19 cellular contexts compared by ENCODE assay signal in genomic region chr1:18486195-18486594, GRCh38. TPM values are rescaled to one million over a fixed set of nuclear protein-coding genes. Genes with fewer than 3 reads are reported as not detected.
DNase-seq lines count a peak whose midpoint lies in the region; ATAC-seq, FAIRE-seq and TF ChIP-seq lines count a peak whose summit lies in the region.
"Had no signal": no experiment of that assay in that cellular context is flagged by ENCODE, and none has a peak within 500 bp of the region (broad histone marks: within the 10 kb centered on the region; RNA-seq: fewer than 3 reads in every experiment).

No MANE protein-coding gene starts in this region.

- no peak for TF ChIP-seq EP300 in HepG2 (IDR thresholded peaks at IDR 0.05; ENCODE audit: low read depth in 2 of 2, low read length in 2 of 2)
- TF ChIP-seq EP300 in HepG2 (CRISPR knock-in tag; IDR thresholded peaks at IDR 0.05; ENCODE audit: borderline replicate concordance): no peak

- H3K36me3 Mint-ChIP-seq in activated naive CD8-positive, alpha-beta T cell treated with anti-CD3 and anti-CD28 coated beads for 36 hours: no peaks in the 10 kb centered on the region
- H3K36me3 Mint-ChIP-seq: memory B cell had no signal

- H2AFZ ChIP-seq in Karpas-422 (ENCODE audit: low read length) (no peak overlapping the region), HepG2 (ENCODE audit: low read length) (no peak overlapping the region)

- H3K9me2 ChIP-seq in DOHH2 (replicated peaks; ENCODE audit: control insufficient read depth, low read length) (no peaks in the 10 kb centered on the region), Karpas-422 (replicated peaks; ENCODE audit: insufficient read depth, low read length) (no peaks in the 10 kb centered on the region)

- H4K20me1 ChIP-seq in DOHH2 (ENCODE audit: control insufficient read depth, insufficient read depth, low read depth, low read length) (no peaks in the 10 kb centered on the region), Karpas-422 (ENCODE audit: insufficient read depth, low read depth, low read length) (no peaks in the 10 kb centered on the region), HepG2 (ENCODE audit: insufficient read depth, low read length) (no peaks in the 10 kb centered on the region)

- intact Hi-C loops in HepG2 (cut with micrococcal nuclease; ENCODE audit: unreplicated experiment): no loop called here

- H3K4me3 Mint-ChIP-seq in activated naive CD8-positive, alpha-beta T cell treated with anti-CD3 and anti-CD28 coated beads for 36 hours: no peak overlapping the region
- H3K4me3 Mint-ChIP-seq: activated CD8-positive, alpha-beta T cell treated with anti-CD3 and anti-CD28 coated beads, Interleukin-2, amount 10 ng/mL, durations not matched to agents 7 days and 5 days; memory B cell had no signal

- peaks cover 16% of the 10 kb centered on the region for H3K27me3 Mint-ChIP-seq in activated naive CD8-positive, alpha-beta T cell treated with anti-CD3 and anti-CD28 coated beads for 36 hours

- peak; percentile 60 for TF ChIP-seq RAD21 in HepG2 (CRISPR knock-in tag; IDR thresholded peaks at IDR 0.05)

- no peak overlapping the region for H3K27ac Mint-ChIP-seq in activated naive CD8-positive, alpha-beta T cell treated with anti-CD3 and anti-CD28 coated beads for 36 hours
- H3K27ac Mint-ChIP-seq: activated CD8-positive, alpha-beta T cell treated with anti-CD3 and anti-CD28 coated beads, Interleukin-2, amount 10 ng/mL, durations not matched to agents 7 days and 5 days; memory B cell had no signal

- peak; percentile 67 for FAIRE-seq in HepG2 (lab: Jason Lieb, UNC)
- FAIRE-seq: GM12891 had no signal

- WGBS in HepG2 (ENCODE audit: low lambda C conversion rate): 36% methylated on average over 7 of the region's 7 CpGs

- H3K4me2 ChIP-seq in DOHH2 (ENCODE audit: low read length) (no peak overlapping the region), Karpas-422 (ENCODE audit: low read depth, low read length, poor library complexity, severe bottlenecking) (no peak overlapping the region), HepG2 (ENCODE audit: low read depth, low read length) (peak overlapping the region; percentile 6; the same call in 1 of the 2 replicates)

- CTCF ChIA-PET in HepG2 (lab: Yijun Ruan, JAX; ENCODE audit: low intra/inter-chr PET ratio, low total read pairs): interaction anchor here (1.3 kb wide), 1 partner anchor 187 kb away, joined by 4 read pairs; no protein-coding TSS in a partner anchor

- POLR2A ChIA-PET in HepG2 (lab: Yijun Ruan, JAX): no interaction called here

- H3K36me3 ChIP-seq in DOHH2 (ENCODE audit: control insufficient read depth, low read length) (no peaks in the 10 kb centered on the region), Karpas-422 (ENCODE audit: insufficient read depth, low read length) (no peaks in the 10 kb centered on the region), HepG2 (replicated peaks in 1 of 2; ENCODE audit: control insufficient read depth in 1 of 2, insufficient read depth in 2 of 2, low read length in 2 of 2) (no peaks in the 10 kb centered on the region)
- H3K36me3 ChIP-seq: tibial artery had no signal

- H3K9me3 Mint-ChIP-seq in activated naive CD8-positive, alpha-beta T cell treated with anti-CD3 and anti-CD28 coated beads for 36 hours: peaks cover 4% of the 10 kb centered on the region
- H3K9me3 Mint-ChIP-seq: memory B cell had no signal

- no peaks in the 10 kb centered on the region for H3K9me3 ChIP-seq in DOHH2 (ENCODE audit: control insufficient read depth, insufficient read depth, low read length)
- no peaks in the 10 kb centered on the region for H3K9me3 ChIP-seq in Karpas-422 (ENCODE audit: low read length)
- no peaks in the 10 kb centered on the region for H3K9me3 ChIP-seq in HepG2 (ENCODE audit: low read length)

- no peaks in the 10 kb centered on the region for H3F3A ChIP-seq in DOHH2 (ENCODE audit: control insufficient read depth, insufficient read depth)

- in situ Hi-C loops in HepG2 (cut with HindIII; ENCODE audit: extremely low pct_ligation_motif_present, low pct_unique_long_range_greater_than_20kb): no loop called here

- TF ChIP-seq POLR2A in HepG2 (IDR thresholded peaks at IDR 0.05; ENCODE audit: insufficient read depth in 1 of 2, low read depth in 2 of 2, low read length in 2 of 2): no peak
- no peak for TF ChIP-seq POLR2A in erythroblast (IDR thresholded peaks at IDR 0.05; ENCODE audit: low read length)

- H3K9ac ChIP-seq in Karpas-422 (ENCODE audit: low read length) (no peak overlapping the region), HepG2 (ENCODE audit: insufficient read depth, low read depth, low read length) (no peak overlapping the region)

- H3K27me3 ChIP-seq in DOHH2 (ENCODE audit: control insufficient read depth, low read length): peaks cover 2% of the 10 kb centered on the region; the same call in 1 of the 2 replicates
- no peaks in the 10 kb centered on the region for H3K27me3 ChIP-seq in Karpas-422 (ENCODE audit: low read length)
- H3K27me3 ChIP-seq in HepG2 (ENCODE audit: control insufficient read depth in 1 of 2, insufficient read depth in 2 of 2, low read length in 2 of 2): no peaks in the 10 kb centered on the region

- DNase-seq in Karpas-422 (peak; percentile 46), SW480 (ENCODE audit: low spot score) (peak; percentile 14), HepG2 (ENCODE audit: low spot score) (peak; percentile 63), caudate nucleus (lab: John Stamatoyannopoulos, UW) (no peak), erythroblast (lab: John Stamatoyannopoulos, UW) (no peak)
- no peak for DNase-seq in activated naive CD8-positive, alpha-beta T cell treated with anti-CD3 and anti-CD28 coated beads for 36 hours
- DNase-seq: activated CD8-positive, alpha-beta T cell treated with anti-CD3 and anti-CD28 coated beads, Interleukin-2, amount 10 ng/mL, durations not matched to agents 7 days and 5 days; activated gamma-delta T cell treated with Interleukin-2 at 50 U/mL for 16 hours; KG1; NCI-H187 treated with DMSO at 0.1 percent for 48 hours; stimulated activated CD4-positive, alpha-beta T cell treated with anti-CD3 and anti-CD28 coated beads, Interleukin-4, amount 100 ng/mL, for 24 hours; tibial artery had no signal

- peak; percentile 27 for TF ChIP-seq CTCF in DOHH2 (IDR thresholded peaks at IDR 0.05; ENCODE audit: low read depth, low read length, poor library complexity, severe bottlenecking)
- TF ChIP-seq CTCF in HepG2 (CRISPR knock-in tag; IDR thresholded peaks at IDR 0.05): peak; percentile 77

- H3K79me2 ChIP-seq in DOHH2 (ENCODE audit: control insufficient read depth, low read length): no peaks in the 10 kb centered on the region
- H3K79me2 ChIP-seq in Karpas-422 (ENCODE audit: low read length): no peaks in the 10 kb centered on the region
- no peaks in the 10 kb centered on the region for H3K79me2 ChIP-seq in HepG2 (ENCODE audit: insufficient read depth, low read length)

- ATAC-seq in HepG2 (peak; percentile 73), GM21723 (IDR thresholded peaks at IDR 0.05; ENCODE audit: unreplicated experiment) (no peak)
- ATAC-seq: activated CD8-positive, alpha-beta T cell treated with anti-CD3 and anti-CD28 coated beads, Interleukin-2, amount 10 ng/mL, durations not matched to agents 7 days and 5 days; sciatic nerve had no signal

- H3K27ac ChIP-seq in DOHH2 (ENCODE audit: low read depth, low read length) (no peak overlapping the region), Karpas-422 (ENCODE audit: low read length) (no peak overlapping the region), HepG2 (ENCODE audit: extremely low read length, insufficient read depth, low read length) (no peak overlapping the region), caudate nucleus (ENCODE audit: low read depth, low read length) (no peak overlapping the region)
- H3K27ac ChIP-seq: C4-2B, tibial artery had no signal

- H3K4me3 ChIP-seq in DOHH2 (ENCODE audit: low read length) (no peak overlapping the region), Karpas-422 (ENCODE audit: low read length) (no peak overlapping the region), HepG2 (replicated peaks in 1 of 3; ENCODE audit: insufficient read depth in 1 of 3, low read depth in 2 of 3, low read length in 3 of 3) (no peak overlapping the region)
- H3K4me3 ChIP-seq: tibial artery had no signal

- no peaks in the 10 kb centered on the region for H3K4me1 ChIP-seq in DOHH2 (ENCODE audit: control insufficient read depth, low read length)
- H3K4me1 ChIP-seq in Karpas-422 (ENCODE audit: low read length): no peaks in the 10 kb centered on the region
- H3K4me1 ChIP-seq in HepG2 (ENCODE audit: insufficient read depth, low read length): peaks cover 42% of the 10 kb centered on the region

- no peaks in the 10 kb centered on the region for H3K4me1 Mint-ChIP-seq in activated naive CD8-positive, alpha-beta T cell treated with anti-CD3 and anti-CD28 coated beads for 36 hours

- BruUV-seq in HepG2 (replicated peaks; lab: Mats Ljungman, UMichigan): no TSS peak

RNA-seq across cellular contexts. Expression of gene KLHDC7A, which starts 5.5 kb away (rescaled TPM):
- total RNA-seq in Karpas-422 (2014; rRNA removed; shearing (Covaris generic); ENCODE audit: low replicate concordance): not detected in 2 replicates
- total RNA-seq in HepG2 (2016; rRNA removed; fragmentation: Illumina TruSeq; extraction: Trizol): 0.53 and 1.8 TPM in 2 replicates
- total RNA-seq in HepG2 (2016; cell fraction: cytosol; rRNA removed; fragmentation: Illumina TruSeq; extraction: Trizol; ENCODE audit: low read depth): 0.18 and 0.30 TPM in 2 replicates
- 0.67 and 1.9 TPM in 2 replicates for total RNA-seq in HepG2 (2016; cell fraction: insoluble cytoplasmic fraction; rRNA removed; fragmentation: Illumina TruSeq; extraction: Trizol)
- 0.34 TPM in 2 replicates for total RNA-seq in HepG2 (2016; cell fraction: membrane; rRNA removed; fragmentation: Illumina TruSeq; extraction: Trizol)
- total RNA-seq in HepG2 (2016; cell fraction: nucleus; rRNA removed; fragmentation: Illumina TruSeq; extraction: Trizol): 2.4 and 2.7 TPM in 2 replicates
- 0.15 and 0.24 TPM in 2 replicates for polyA plus RNA-seq in HepG2 (2011; rRNA removed)
- 0.17 TPM in 2 replicates for polyA plus RNA-seq in HepG2 (2011; cell fraction: cytosol; rRNA removed)
- polyA plus RNA-seq in HepG2 (2011; cell fraction: nucleus; rRNA removed): 0.77 and 0.85 TPM in 2 replicates
- 0.24 and 0.62 TPM in 2 replicates for polyA plus RNA-seq in HepG2 (2012)
- 0.11 and 0.12 TPM in 2 replicates for polyA plus RNA-seq in HepG2 (2016; cell fraction: cytosol; fragmentation: Illumina TruSeq; extraction: Trizol; ENCODE audit: low read depth)
- 0.47 and 0.52 TPM in 2 replicates for polyA plus RNA-seq in HepG2 (2016; cell fraction: insoluble cytoplasmic fraction; fragmentation: Illumina TruSeq; extraction: Trizol; ENCODE audit: low read depth)
- polyA plus RNA-seq in HepG2 (2016; cell fraction: membrane; fragmentation: Illumina TruSeq; extraction: Trizol; ENCODE audit: low read depth): 0.19 and 0.21 TPM in 2 replicates
- 2.2 and 3.4 TPM in 2 replicates for polyA plus RNA-seq in HepG2 (2016; cell fraction: nucleus; fragmentation: Illumina TruSeq; extraction: Trizol; ENCODE audit: insufficient read depth, low read depth)
- 0.84 TPM in 1 of 2 replicates, not detected in the other for polyA minus RNA-seq in HepG2 (2011; rRNA and poly(A)+ RNA removed; ENCODE audit: low replicate concordance)
- polyA minus RNA-seq in HepG2 (2011; cell fraction: cytosol; rRNA and poly(A)+ RNA removed): 0.26 and 0.40 TPM in 2 replicates
- 2.3 and 3.1 TPM in 2 replicates for polyA minus RNA-seq in HepG2 (2011; cell fraction: nucleus; rRNA and poly(A)+ RNA removed)
- total RNA-seq in activated naive CD8-positive, alpha-beta T cell treated with anti-CD3 and anti-CD28 coated beads for 36 hours: not detected
- total RNA-seq: activated CD8-positive, alpha-beta T cell treated with anti-CD3 and anti-CD28 coated beads, Interleukin-2, amount 10 ng/mL, durations not matched to agents 7 days and 5 days; dermis microvascular lymphatic vessel endothelial cell; sciatic nerve had no signal

Comparison
In these comparisons a context has a peak if more than half of its experiments do, and no peak if none do; other contexts are left out.
1. DNase-seq: peak in Karpas-422 (single experiment), SW480 (single experiment) and HepG2 (single experiment); none in activated naive CD8-positive, alpha-beta T cell treated with anti-CD3 and anti-CD28 coated beads for 36 hours (single experiment), caudate nucleus (0 of 61) and erythroblast (0 of 2).